In the genomic region with DNA sequence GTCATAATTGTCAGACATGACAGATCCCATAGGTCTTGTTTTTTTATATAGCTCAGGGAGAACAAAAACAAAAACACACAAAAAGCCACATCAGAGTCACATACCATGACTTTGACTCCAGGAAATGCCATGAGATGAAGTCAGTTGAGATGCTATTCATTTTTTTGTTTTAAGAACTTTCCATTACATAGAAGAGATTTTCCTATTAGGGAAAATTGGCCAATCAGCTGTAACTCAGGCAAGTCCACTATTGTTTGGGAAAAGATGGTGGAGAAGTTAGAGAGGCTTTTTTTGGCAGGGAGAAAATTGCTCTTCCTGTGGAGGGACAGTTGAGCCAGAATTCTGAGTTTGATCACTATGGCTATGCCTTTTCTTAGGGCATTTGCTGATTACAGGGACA, we compare ENCODE assay signal across 22 cellular contexts.
DNase-seq lines count a peak whose midpoint lies in the region; ATAC-seq, FAIRE-seq and TF ChIP-seq lines count a peak whose summit lies in the region.
"Had no signal": no experiment of that assay in that cellular context is flagged by ENCODE, and none has a peak within 500 bp of the region (broad histone marks: within the 10 kb centered on the region; RNA-seq: fewer than 3 reads in every experiment).

No MANE protein-coding gene starts in this region.

- H3K27ac Mint-ChIP-seq in GM23338, result no peak overlapping the region
- H3K27ac Mint-ChIP-seq: activated CD4-positive, alpha-beta T cell treated with anti-CD3 and anti-CD28 coated beads, Interleukin-2, amount 10 ng/mL, durations not matched to agents 7 days and 5 days; natural killer cell; stimulated activated effector memory CD8-positive, alpha-beta T cell treated with anti-CD3 and anti-CD28 coated beads, Interleukin-12 subunit alpha, Interleukin-12 subunit beta, amount 100 ng/mL, for 72 hours had no signal

- no peak overlapping the region for H4K8ac ChIP-seq in mesenchymal stem cell (ENCODE audit: low read length)

- TF ChIP-seq CTCF in bronchial epithelial cell (IDR thresholded peaks at IDR 0.05; ENCODE audit: insufficient read depth, low read length, severe bottlenecking), result no peak
- TF ChIP-seq CTCF in uterus (IDR thresholded peaks at IDR 0.05), result no peak
- TF ChIP-seq CTCF in GM23338 (conservative IDR thresholded peaks at IDR 0.05; ENCODE audit: low read depth in 2 of 2), result no peak

- peak; percentile 24 for DNase-seq in HCEC 1CT
- peak; percentile 0 for DNase-seq in bronchial epithelial cell (ENCODE audit: low read depth)
- DNase-seq in hepatic stellate cell (ENCODE audit: low spot score), result peak; percentile 37
- DNase-seq in uterus, result no peak
- no peak for DNase-seq in GM23338 (ENCODE audit: low spot score)
- DNase-seq in mesenchymal stem cell, result no peak
- DNase-seq: activated CD4-positive, alpha-beta T cell treated with anti-CD3 and anti-CD28 coated beads, Interleukin-2, amount 10 ng/mL, durations not matched to agents 7 days and 5 days; body of pancreas; Caco-2; hypothalamus; mesendoderm; natural killer cell; NCI-H1048; NCI-H2081; NCI-H510A treated with DMSO at 0.1 percent for 48 hours; stimulated activated CD4-positive, alpha-beta T cell treated with anti-CD3 and anti-CD28 coated beads, Interleukin-15, amount 100 ng/mL, for 24 hours; T-helper 1 cell had no signal

- ATAC-seq in GM23338 (no peak), HG03280 (IDR thresholded peaks at IDR 0.05; ENCODE audit: unreplicated experiment) (no peak)
- ATAC-seq: body of pancreas; natural killer cell; stimulated activated effector memory CD8-positive, alpha-beta T cell treated with anti-CD3 and anti-CD28 coated beads, Interleukin-12 subunit alpha, Interleukin-12 subunit beta, amount 100 ng/mL, for 72 hours had no signal

- H3K9me3 ChIP-seq in uterus (peaks cover 0 to 2% of the 10 kb centered on the region in 2 donors), mesenchymal stem cell (ENCODE audit: control insufficient read depth, low read length) (peaks cover 23% of the 10 kb centered on the region)
- H3K9me3 ChIP-seq: body of pancreas, Caco-2, HAP-1 had no signal

- H2BK12ac ChIP-seq in mesenchymal stem cell (ENCODE audit: low read length in 2 of 2), result no peak overlapping the region

- H3K4me1 ChIP-seq in ACC112 (ENCODE audit: control insufficient read depth, insufficient read depth, low read length, unreplicated experiment), result peaks cover 19% of the 10 kb centered on the region
- no peaks in the 10 kb centered on the region for H3K4me1 ChIP-seq in uterus
- H3K4me1 ChIP-seq in GM23338 (ENCODE audit: insufficient read depth), result no peaks in the 10 kb centered on the region
- peaks cover 4% of the 10 kb centered on the region for H3K4me1 ChIP-seq in mesenchymal stem cell (ENCODE audit: control insufficient read depth, insufficient read depth, low read depth, low read length)
- H3K4me1 ChIP-seq: body of pancreas, Caco-2, esophagus muscularis mucosa, HAP-1 had no signal

- H3K79me2 ChIP-seq in ACC112 (ENCODE audit: control insufficient read depth, insufficient read depth, low read length, unreplicated experiment) (no peaks in the 10 kb centered on the region), GM23338 (replicated peaks; ENCODE audit: insufficient read depth) (no peaks in the 10 kb centered on the region)

- no peak overlapping the region for H3K4me2 ChIP-seq in GM23338
- no peak overlapping the region for H3K4me2 ChIP-seq in mesenchymal stem cell (ENCODE audit: low read length, poor library complexity, severe bottlenecking)

- no peak overlapping the region for H3K4ac ChIP-seq in mesenchymal stem cell (ENCODE audit: low read depth in 1 of 2, low read length in 2 of 2)

- H3K27ac ChIP-seq in ACC112 (ENCODE audit: low read depth, low read length) (peak overlapping the region; percentile 99), uterus (no peak overlapping the region), GM23338 (ENCODE audit: low read depth) (no peak overlapping the region), mesenchymal stem cell (ENCODE audit: low read length, poor library complexity, severe bottlenecking) (no peak overlapping the region)
- H3K27ac ChIP-seq: body of pancreas, esophagus muscularis mucosa had no signal

- H3K14ac ChIP-seq in mesenchymal stem cell (ENCODE audit: low read length in 2 of 2), result no peak overlapping the region

- H3K27me3 ChIP-seq in ACC112 (ENCODE audit: insufficient read depth, low read length) (no peaks in the 10 kb centered on the region), bronchial epithelial cell (ENCODE audit: control insufficient read depth, insufficient read depth, low read length) (no peaks in the 10 kb centered on the region), uterus (no peaks in the 10 kb centered on the region), GM23338 (ENCODE audit: insufficient read depth) (no peaks in the 10 kb centered on the region), mesenchymal stem cell (ENCODE audit: control insufficient read depth in 1 of 2, insufficient read depth in 1 of 2, low read length in 2 of 2) (no peaks in the 10 kb centered on the region)
- H3K27me3 ChIP-seq: body of pancreas, esophagus muscularis mucosa had no signal

- 0 out of 2 replicates have a peak, but pooled peaks cover 4% of the 10 kb centered on the region for H3K36me3 ChIP-seq in ACC112 (ENCODE audit: insufficient read depth, low read length)
- H3K36me3 ChIP-seq in bronchial epithelial cell (ENCODE audit: control insufficient read depth, insufficient read depth, low read length), result no peaks in the 10 kb centered on the region
- no peaks in the 10 kb centered on the region for H3K36me3 ChIP-seq in uterus
- no peaks in the 10 kb centered on the region for H3K36me3 ChIP-seq in GM23338 (ENCODE audit: insufficient read depth)
- no peaks in the 10 kb centered on the region for H3K36me3 ChIP-seq in mesenchymal stem cell (ENCODE audit: control insufficient read depth in 1 of 2, insufficient read depth in 2 of 2, low read depth in 1 of 2, low read length in 2 of 2)
- H3K36me3 ChIP-seq: esophagus muscularis mucosa, HAP-1 had no signal

- no peak overlapping the region for H3K18ac ChIP-seq in mesenchymal stem cell (ENCODE audit: low read depth in 1 of 2, low read length in 2 of 2)

- no peak overlapping the region for H3K4me3 Mint-ChIP-seq in GM23338
- H3K4me3 Mint-ChIP-seq: activated CD4-positive, alpha-beta T cell treated with anti-CD3 and anti-CD28 coated beads, Interleukin-2, amount 10 ng/mL, durations not matched to agents 7 days and 5 days; natural killer cell; stimulated activated effector memory CD8-positive, alpha-beta T cell treated with anti-CD3 and anti-CD28 coated beads, Interleukin-12 subunit alpha, Interleukin-12 subunit beta, amount 100 ng/mL, for 72 hours had no signal

- no peak overlapping the region for H3K4me3 ChIP-seq in ACC112 (ENCODE audit: low read depth, low read length)
- H3K4me3 ChIP-seq in bronchial epithelial cell (ENCODE audit: low read depth, low read length), result no peak overlapping the region
- H3K4me3 ChIP-seq in uterus, result no peak overlapping the region
- H3K4me3 ChIP-seq in GM23338, result no peak overlapping the region
- H3K4me3 ChIP-seq in mesenchymal stem cell (ENCODE audit: insufficient read depth in 1 of 2, low read depth in 1 of 2, low read length in 2 of 2), result no peak overlapping the region
- H3K4me3 ChIP-seq: body of pancreas, esophagus muscularis mucosa, HAP-1 had no signal

- no peaks in the 10 kb centered on the region for H3K9me2 ChIP-seq in GM23338 (ENCODE audit: insufficient read depth)

- TF ChIP-seq POLR2A in uterus (IDR thresholded peaks at IDR 0.05), result no peak

- no peak overlapping the region for H2BK120ac ChIP-seq in mesenchymal stem cell (ENCODE audit: low read depth, low read length)

- no peak overlapping the region for H2BK15ac ChIP-seq in mesenchymal stem cell (ENCODE audit: low read depth, poor library complexity, severe bottlenecking)

- H2AFZ ChIP-seq in ACC112 (ENCODE audit: low read length, unreplicated experiment) (peak overlapping the region; percentile 46), GM23338 (no peak overlapping the region), mesenchymal stem cell (ENCODE audit: low read depth, low read length) (no peak overlapping the region)

- H4K91ac ChIP-seq in mesenchymal stem cell (ENCODE audit: low read length), result no peak overlapping the region

- H3K79me1 ChIP-seq in mesenchymal stem cell (replicated peaks; ENCODE audit: low read length, poor library complexity, severe bottlenecking), result no peaks in the 10 kb centered on the region

- no peak overlapping the region for H2BK5ac ChIP-seq in mesenchymal stem cell (ENCODE audit: low read depth, low read length, poor library complexity, severe bottlenecking)

- no peaks in the 10 kb centered on the region for H3K36me3 Mint-ChIP-seq in GM23338 (ENCODE audit: low read depth)
- H3K36me3 Mint-ChIP-seq: stimulated activated effector memory CD8-positive, alpha-beta T cell treated with anti-CD3 and anti-CD28 coated beads, Interleukin-12 subunit alpha, Interleukin-12 subunit beta, amount 100 ng/mL, for 72 hours had no signal

- no peak for FAIRE-seq in bronchial epithelial cell (lab: Jason Lieb, UNC)

- no peaks in the 10 kb centered on the region for H4K20me1 ChIP-seq in GM23338 (replicated peaks; ENCODE audit: insufficient read depth)

- peaks cover 8% of the 10 kb centered on the region; the same call in 2 of the 3 replicates for H3K9me3 Mint-ChIP-seq in GM23338

- no peak overlapping the region for H3K23ac ChIP-seq in mesenchymal stem cell (ENCODE audit: low read length in 2 of 2)

- peaks cover 1% of the 10 kb centered on the region for H3K27me3 Mint-ChIP-seq in GM23338 (ENCODE audit: insufficient read depth, low read depth, poor library complexity)
- H3K27me3 Mint-ChIP-seq: activated CD4-positive, alpha-beta T cell treated with anti-CD3 and anti-CD28 coated beads, Interleukin-2, amount 10 ng/mL, durations not matched to agents 7 days and 5 days had no signal

- no peak overlapping the region for H3K9ac ChIP-seq in mesenchymal stem cell (ENCODE audit: low read length)

- H3K4me1 Mint-ChIP-seq in GM23338, result no peaks in the 10 kb centered on the region; the same call in 1 of the 3 replicates
- H3K4me1 Mint-ChIP-seq: activated CD4-positive, alpha-beta T cell treated with anti-CD3 and anti-CD28 coated beads, Interleukin-2, amount 10 ng/mL, durations not matched to agents 7 days and 5 days; natural killer cell; stimulated activated effector memory CD8-positive, alpha-beta T cell treated with anti-CD3 and anti-CD28 coated beads, Interleukin-12 subunit alpha, Interleukin-12 subunit beta, amount 100 ng/mL, for 72 hours had no signal

- no peaks in the 10 kb centered on the region for H3F3A ChIP-seq in GM23338 (replicated peaks; ENCODE audit: low read depth)

- intact Hi-C loops in uterus (cut with DNase I; ENCODE audit: low total_unique reads), result no loop called here

- H2AK5ac ChIP-seq in mesenchymal stem cell (ENCODE audit: low read length, severe bottlenecking), result no peak overlapping the region

TF ChIP-seq in GM23338, 12 proteins besides CTCF, POLR2A, EP300 and RAD21 (continues in another document):
- TF ChIP-seq NANOG (IDR thresholded peaks at IDR 0.05; ENCODE audit: borderline replicate concordance) (no peak), POLR2AphosphoS5 (IDR thresholded peaks at IDR 0.05; ENCODE audit: low read depth) (no peak)

Comparison
In these comparisons a context has a peak if more than half of its experiments do, and no peak if none do; other contexts are left out.
1. DNase-seq: peak in HCEC 1CT (single experiment), bronchial epithelial cell (single experiment) and hepatic stellate cell (single experiment); none in uterus (0 of 2), GM23338 (single experiment) and mesenchymal stem cell (single experiment).